Comparison of ENCODE assay signal across 8 cellular contexts in the genomic region with DNA sequence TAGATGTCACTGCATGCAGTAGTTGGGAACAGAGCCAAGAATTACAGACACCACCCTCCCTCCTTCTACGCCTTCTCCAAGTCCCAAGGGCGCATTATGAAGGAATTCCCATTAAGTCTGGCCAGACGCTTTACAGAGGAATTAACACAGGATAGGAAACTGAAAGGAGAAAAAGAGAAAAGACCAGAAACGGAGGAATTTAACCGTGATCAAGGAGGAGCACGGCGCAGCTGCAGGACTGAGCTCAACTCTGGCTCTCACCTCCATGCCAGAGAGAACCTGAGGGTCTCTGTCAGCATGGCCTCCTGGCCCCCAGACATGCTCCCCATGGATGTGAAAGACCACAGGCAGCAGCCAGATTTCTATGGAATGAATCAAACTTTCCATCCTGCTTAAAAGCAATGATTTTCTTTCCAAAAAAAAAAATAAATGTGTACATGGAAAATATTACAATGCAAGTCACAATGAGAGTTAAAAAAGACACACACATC. TPM values are rescaled to one million over a fixed set of nuclear protein-coding genes. Genes with fewer than 3 reads are reported as not detected.
A peak's percentile ranks its signal among the peaks of the same experiment; 100 is the strongest.
DNase-seq lines count a peak whose midpoint lies in the region; ATAC-seq, FAIRE-seq and TF ChIP-seq lines count a peak whose summit lies in the region.

No MANE protein-coding gene starts in this region.

- TF ChIP-seq CTCF in fibroblast of the aortic adventitia (IDR thresholded peaks at IDR 0.05; ENCODE audit: insufficient read depth, low read length): no peak
- no peak for TF ChIP-seq CTCF in D721Med (IDR thresholded peaks at IDR 0.05; ENCODE audit: insufficient read depth, missing control alignments)

- FAIRE-seq in D721Med (lab: Jason Lieb, UNC): no peak

- peak overlapping the region; percentile 61 for H3K4me3 ChIP-seq in fibroblast of the aortic adventitia (ENCODE audit: low read depth, low read length)

- peak; percentile 97 for DNase-seq in EH (ENCODE audit: low read depth)
- peak; percentile 27 for DNase-seq in SK-MEL-5 (ENCODE audit: low read depth, low spot score)
- DNase-seq in fibroblast of the aortic adventitia (ENCODE audit: low read depth): peak; percentile 95
- peak; percentile 13 for DNase-seq in pons (ENCODE audit: low spot score)
- DNase-seq in D721Med (ENCODE audit: insufficient read length, low spot score): no peak
- DNase-seq in activated effector memory CD4-positive, alpha-beta T cell treated with Interleukin-2 at 50 U/mL for 16 hours: no peak

- no peak for ATAC-seq in HG02610 (IDR thresholded peaks at IDR 0.05; ENCODE audit: unreplicated experiment)
- ATAC-seq in GM18867 (IDR thresholded peaks at IDR 0.05; ENCODE audit: unreplicated experiment): no peak

- in situ Hi-C loops in SK-MEL-5 (cut with HindIII; ENCODE audit: low pct_unique_long_range_greater_than_20kb, low sequenced_read_pairs): no loop called here

RNA-seq across cellular contexts. Expression of a gene that starts 13.7 kb away (rescaled TPM):
- total RNA-seq in SK-MEL-5 (2014; rRNA removed; shearing (Covaris generic)): 7.1 TPM in 2 replicates
- 5.1 and 7.0 TPM in 2 replicates for polyA plus RNA-seq in SK-MEL-5 (2015; cell fraction: cytosol; rRNA removed)
- polyA plus RNA-seq in SK-MEL-5 (2015; cell fraction: nucleus; rRNA removed): 7.9 and 9.0 TPM in 2 replicates
- total RNA-seq in fibroblast of the aortic adventitia (ENCODE audit: low replicate concordance): 4.4 and 5.8 TPM in 2 replicates

Comparison
In these comparisons a context has a peak if more than half of its experiments do, and no peak if none do; other contexts are left out.
1. DNase-seq: peak in EH (single experiment), SK-MEL-5 (single experiment), fibroblast of the aortic adventitia (single experiment) and pons (single experiment); none in D721Med (single experiment) and activated effector memory CD4-positive, alpha-beta T cell treated with Interleukin-2 at 50 U/mL for 16 hours (single experiment).